8 cellular contexts compared by ENCODE assay signal in the genomic region with DNA sequence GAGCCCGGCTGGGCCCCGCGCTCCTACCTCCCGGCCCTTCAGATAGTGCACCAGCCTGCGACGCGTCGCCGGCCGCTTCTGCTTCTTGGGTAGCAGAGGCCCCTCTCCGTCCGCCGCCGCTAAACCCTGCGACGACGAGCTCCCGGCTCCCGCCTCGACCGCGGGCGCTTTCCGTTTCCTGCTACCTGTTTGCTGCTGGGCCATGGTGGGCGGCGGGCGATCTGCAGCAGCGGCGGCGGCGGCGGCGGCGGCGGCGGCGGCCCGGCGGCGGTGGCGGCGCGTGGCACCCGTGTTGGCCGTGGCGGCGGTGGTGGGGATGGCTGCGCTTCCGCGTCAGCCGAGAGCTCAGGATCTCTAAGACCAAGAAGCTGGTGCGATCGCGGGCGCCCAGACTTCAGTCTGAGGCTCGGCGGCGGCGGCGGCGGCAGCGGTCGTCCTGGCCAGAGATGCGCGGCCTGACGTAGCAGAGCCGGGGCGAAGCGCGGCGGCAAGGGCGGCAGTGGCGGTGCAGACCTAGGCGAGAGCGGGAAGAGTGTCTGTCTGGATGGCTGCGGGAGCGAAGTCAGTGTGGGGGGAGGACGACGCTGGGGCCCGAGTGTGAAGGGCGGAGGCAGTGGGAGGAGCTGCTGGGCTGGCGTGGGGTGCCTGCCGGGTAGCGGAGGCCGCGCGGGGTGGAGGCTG. TPM values are rescaled to one million over a fixed set of nuclear protein-coding genes. Genes with fewer than 3 reads are reported as not detected.
DNase-seq lines count a peak whose midpoint lies in the region; ATAC-seq and TF ChIP-seq lines count a peak whose summit lies in the region.

A gene (minus strand): TSS at position 569 of the 681 bp plus-strand sequence. CDS start 365 bp downstream, at position 204.

- TF ChIP-seq CTCF in dorsolateral prefrontal cortex (IDR thresholded peaks at IDR 0.05 in 54 of 56, conservative IDR thresholded peaks at IDR 0.05 in 2 of 56; ENCODE audit: low read depth in 1 of 56, partially characterized antibody in 56 of 56) (no peak), upper lobe of right lung (IDR thresholded peaks at IDR 0.05) (no peak)

- no peak within 1 kb of the TSS for H2BK12ac ChIP-seq in mesenchymal stem cell (ENCODE audit: low read length in 2 of 2)

- H3K4me1 ChIP-seq in mesenchymal stem cell (ENCODE audit: control insufficient read depth, insufficient read depth, low read depth, low read length) (peaks cover 7% of the 10 kb centered on the region), upper lobe of right lung (no peaks in the 10 kb centered on the region)

- peak within 1 kb of the TSS; percentile 56 for H3K4me2 ChIP-seq in mesenchymal stem cell (ENCODE audit: low read length, poor library complexity, severe bottlenecking)

- peak within 1 kb of the TSS in 2 of 59 donors; percentile 10 to 35 for H3K27ac ChIP-seq in dorsolateral prefrontal cortex
- H3K27ac ChIP-seq in mesenchymal stem cell (ENCODE audit: low read length, poor library complexity, severe bottlenecking): no peak within 1 kb of the TSS
- H3K27ac ChIP-seq in upper lobe of right lung: no peak within 1 kb of the TSS

- WGBS in mesenchymal stem cell: 1% methylated on average over 20 of the region's 87 CpGs

- H3K9me3 Mint-ChIP-seq in activated naive CD8-positive, alpha-beta T cell (ENCODE audit: low read depth): no peaks in the 10 kb centered on the region
- H3K9me3 Mint-ChIP-seq in activated naive CD8-positive, alpha-beta T cell treated with anti-CD3 and anti-CD28 coated beads, Interleukin-2, amount 50 U/mL, for 24 hours: no peaks in the 10 kb centered on the region

- intact Hi-C loops in dorsolateral prefrontal cortex (cut with DNase I) (no loop called here), upper lobe of right lung (cut with DNase I) (no loop called here)

- H2AK5ac ChIP-seq in mesenchymal stem cell (ENCODE audit: low read length, severe bottlenecking): no peak within 1 kb of the TSS

- H4K8ac ChIP-seq in mesenchymal stem cell (ENCODE audit: low read length): no peak within 1 kb of the TSS

- no peak within 1 kb of the TSS for H3K4ac ChIP-seq in mesenchymal stem cell (ENCODE audit: low read depth in 1 of 2, low read length in 2 of 2)

- H3K4me1 Mint-ChIP-seq in activated naive CD8-positive, alpha-beta T cell (ENCODE audit: low read depth): peaks cover 1% of the 10 kb centered on the region
- no peaks in the 10 kb centered on the region for H3K4me1 Mint-ChIP-seq in activated naive CD8-positive, alpha-beta T cell treated with anti-CD3 and anti-CD28 coated beads, Interleukin-2, amount 50 U/mL, for 24 hours

- no peak within 1 kb of the TSS for H2BK15ac ChIP-seq in mesenchymal stem cell (ENCODE audit: low read depth, poor library complexity, severe bottlenecking)

- H3K36me3 Mint-ChIP-seq in activated naive CD8-positive, alpha-beta T cell: no peaks in the 10 kb centered on the region
- no peaks in the 10 kb centered on the region for H3K36me3 Mint-ChIP-seq in activated naive CD8-positive, alpha-beta T cell treated with anti-CD3 and anti-CD28 coated beads, Interleukin-2, amount 50 U/mL, for 24 hours (ENCODE audit: low read depth)

- no peak within 1 kb of the TSS for H3K14ac ChIP-seq in mesenchymal stem cell (ENCODE audit: low read length in 2 of 2)

- H3K4me3 Mint-ChIP-seq in activated naive CD8-positive, alpha-beta T cell: peak within 1 kb of the TSS; percentile 51
- no peak within 1 kb of the TSS for H3K4me3 Mint-ChIP-seq in activated naive CD8-positive, alpha-beta T cell treated with anti-CD3 and anti-CD28 coated beads, Interleukin-2, amount 50 U/mL, for 24 hours

- no peaks in the 10 kb centered on the region for H3K79me1 ChIP-seq in mesenchymal stem cell (replicated peaks; ENCODE audit: low read length, poor library complexity, severe bottlenecking)

- no peak within 1 kb of the TSS for H2AFZ ChIP-seq in mesenchymal stem cell (ENCODE audit: low read depth, low read length)

- no peak for ATAC-seq in activated naive CD8-positive, alpha-beta T cell treated with anti-CD3 and anti-CD28 coated beads, Interleukin-2, amount 50 U/mL, for 24 hours
- ATAC-seq in upper lobe of right lung (no peak), GM19328 (IDR thresholded peaks at IDR 0.05; ENCODE audit: unreplicated experiment) (no peak)

- H3K18ac ChIP-seq in mesenchymal stem cell (ENCODE audit: low read depth in 1 of 2, low read length in 2 of 2): no peak within 1 kb of the TSS

- peak within 1 kb of the TSS; percentile 43 for H3K9ac ChIP-seq in mesenchymal stem cell (ENCODE audit: low read length)

- no peak for DNase-seq in activated naive CD8-positive, alpha-beta T cell treated with anti-CD3 and anti-CD28 coated beads, Interleukin-2, amount 50 U/mL, for 24 hours
- DNase-seq in dorsolateral prefrontal cortex (peak in 4 of 10 donors; percentile 17 to 51 (median 35)), mesenchymal stem cell (no peak), upper lobe of right lung (no peak), ACHN (no peak)
- no peak for DNase-seq in stimulated activated CD4-positive, alpha-beta T cell treated with anti-CD3 and anti-CD28 coated beads, Interleukin-12 subunit alpha, Interleukin-12 subunit beta, amount 100 ng/mL, for 4 hours

- no peaks in the 10 kb centered on the region for H3K9me3 ChIP-seq in mesenchymal stem cell (ENCODE audit: control insufficient read depth, low read length)
- H3K9me3 ChIP-seq in upper lobe of right lung: no peaks in the 10 kb centered on the region

- H3K27me3 ChIP-seq in dorsolateral prefrontal cortex (peaks cover 0 to 32% (median under 1%) of the 10 kb centered on the region in 45 donors), mesenchymal stem cell (ENCODE audit: control insufficient read depth in 1 of 2, insufficient read depth in 1 of 2, low read length in 2 of 2) (no peaks in the 10 kb centered on the region), upper lobe of right lung (no peaks in the 10 kb centered on the region)

- H3K27ac Mint-ChIP-seq in activated naive CD8-positive, alpha-beta T cell: no peak within 1 kb of the TSS
- H3K27ac Mint-ChIP-seq in activated naive CD8-positive, alpha-beta T cell treated with anti-CD3 and anti-CD28 coated beads, Interleukin-2, amount 50 U/mL, for 24 hours: no peak within 1 kb of the TSS

- no peak within 1 kb of the TSS for H4K91ac ChIP-seq in mesenchymal stem cell (ENCODE audit: low read length)

- in situ Hi-C loops in ACHN (cut with HindIII; ENCODE audit: low pct_ligation_motif_present, low pct_unique_long_range_greater_than_20kb, low sequenced_read_pairs): no loop called here

- no peak within 1 kb of the TSS for H2BK5ac ChIP-seq in mesenchymal stem cell (ENCODE audit: low read depth, low read length, poor library complexity, severe bottlenecking)

- no peak within 1 kb of the TSS for H3K23ac ChIP-seq in mesenchymal stem cell (ENCODE audit: low read length in 2 of 2)

- peaks cover 14% of the 10 kb centered on the region for H3K27me3 Mint-ChIP-seq in activated naive CD8-positive, alpha-beta T cell
- peaks cover 11% of the 10 kb centered on the region for H3K27me3 Mint-ChIP-seq in activated naive CD8-positive, alpha-beta T cell treated with anti-CD3 and anti-CD28 coated beads, Interleukin-2, amount 50 U/mL, for 24 hours

- no peak within 1 kb of the TSS for H2BK120ac ChIP-seq in mesenchymal stem cell (ENCODE audit: low read depth, low read length)

- H3K36me3 ChIP-seq in mesenchymal stem cell (ENCODE audit: control insufficient read depth in 1 of 2, insufficient read depth in 2 of 2, low read depth in 1 of 2, low read length in 2 of 2) (no peaks in the 10 kb centered on the region), upper lobe of right lung (no peaks in the 10 kb centered on the region)

- H3K4me3 ChIP-seq in dorsolateral prefrontal cortex (peak within 1 kb of the TSS in 57 of 59 donors; percentile 10 to 65 (median 44)), mesenchymal stem cell (ENCODE audit: insufficient read depth in 1 of 2, low read depth in 1 of 2, low read length in 2 of 2) (peak within 1 kb of the TSS; percentile 59 to 75), upper lobe of right lung (peak within 1 kb of the TSS; percentile 23)

RNA-seq across cellular contexts. Expression of the gene that starts here (rescaled TPM):
- total RNA-seq in dorsolateral prefrontal cortex (1 to 10 TPM in 119 of 120 experiments, under 1 TPM in 1; 0.91 to 5.6 (median 3.2) TPM), upper lobe of right lung (not detected)
- polyA plus RNA-seq in mesenchymal stem cell (2013, experiment 1 of 2): not detected
- polyA plus RNA-seq in mesenchymal stem cell (2013, experiment 2 of 2): not detected
